Comparison of ENCODE assay signal across 8 cellular contexts in the genomic region with DNA sequence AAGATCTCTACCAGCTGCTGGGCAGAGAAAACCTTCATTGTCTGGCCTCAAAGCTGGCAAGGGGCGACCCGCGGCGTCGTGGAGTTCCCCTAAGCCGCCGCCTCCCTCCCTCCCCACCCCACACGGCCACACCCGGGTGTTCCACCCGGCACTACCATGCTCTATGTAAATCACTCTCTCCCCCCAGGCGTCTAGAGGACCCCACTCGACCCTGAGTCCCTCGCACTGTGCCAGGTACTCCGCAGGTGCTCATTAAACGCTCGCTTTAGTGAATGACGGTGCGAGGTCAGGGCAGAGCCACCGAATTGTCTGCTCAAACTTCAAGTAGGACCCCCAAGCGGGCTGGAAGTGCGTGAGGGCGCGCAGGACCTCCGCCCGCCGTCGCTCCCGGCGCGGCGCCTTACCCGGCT. TPM values are rescaled to one million over a fixed set of nuclear protein-coding genes. Genes with fewer than 3 reads are reported as not detected.
DNase-seq lines count a peak whose midpoint lies in the region; ATAC-seq and TF ChIP-seq lines count a peak whose summit lies in the region.

No MANE protein-coding gene starts in this region.

- peak overlapping the region; percentile 95 for H3K4me3 Mint-ChIP-seq in CD8-positive, alpha-beta T cell
- H3K4me3 Mint-ChIP-seq in activated CD8-positive, alpha-beta T cell treated with anti-CD3 and anti-CD28 coated beads, Interleukin-2, amount 10 ng/mL, durations not matched to agents 7 days and 5 days = peak overlapping the region; percentile 92

- DNase-seq in CD8-positive, alpha-beta T cell = peak in 6 of 7 experiments; percentile 25 to 75 (median 48)
- DNase-seq in Jurkat, Clone E6-1 (ENCODE audit: low read depth, low spot score) = peak; percentile 23
- DNase-seq in activated CD8-positive, alpha-beta T cell treated with anti-CD3 and anti-CD28 coated beads, Interleukin-2, amount 10 ng/mL, durations not matched to agents 7 days and 5 days = peak; percentile 60
- DNase-seq in epithelial cell of esophagus (ENCODE audit: low read depth) (peak; percentile 23), neuronal stem cell (ENCODE audit: low spot score) (no peak), uterus (no peak), cortex of kidney (lab: John Stamatoyannopoulos, UW) (no peak)

- H4K91ac ChIP-seq in neuronal stem cell (ENCODE audit: low read depth, low read length, poor library complexity) = no peak overlapping the region

- CTCF ChIA-PET in CD8-positive, alpha-beta T cell (lab: Charles Lee) = no interaction called here
- CTCF ChIA-PET in activated CD8-positive, alpha-beta T cell treated with anti-CD3 and anti-CD28 coated beads, Interleukin-2, amount 10 ng/mL, durations not matched to agents 7 days and 5 days (lab: Charles Lee) = interaction anchor here (0.6 kb wide), 1 partner anchor 114 kb away, joined by 3 read pairs; no protein-coding TSS in a partner anchor

- H3K4me1 Mint-ChIP-seq in CD8-positive, alpha-beta T cell (ENCODE audit: low read depth) = peaks cover 45% of the 10 kb centered on the region
- H3K4me1 Mint-ChIP-seq in activated CD8-positive, alpha-beta T cell treated with anti-CD3 and anti-CD28 coated beads, Interleukin-2, amount 10 ng/mL, durations not matched to agents 7 days and 5 days (ENCODE audit: low read depth) = peaks cover 52% of the 10 kb centered on the region

- H3K18ac ChIP-seq in neuronal stem cell (ENCODE audit: low read length) = peak overlapping the region; percentile 67

- H2BK12ac ChIP-seq in neuronal stem cell (ENCODE audit: low read length) = no peak overlapping the region

- peak overlapping the region; percentile 94 for H3K27ac Mint-ChIP-seq in CD8-positive, alpha-beta T cell
- H3K27ac Mint-ChIP-seq in activated CD8-positive, alpha-beta T cell treated with anti-CD3 and anti-CD28 coated beads, Interleukin-2, amount 10 ng/mL, durations not matched to agents 7 days and 5 days = peak overlapping the region; percentile 94

- no peaks in the 10 kb centered on the region for H3K9me3 ChIP-seq in CD8-positive, alpha-beta T cell (ENCODE audit: low read length)
- H3K9me3 ChIP-seq in neuronal stem cell (replicated peaks in 1 of 2; ENCODE audit: control insufficient read depth in 2 of 2, insufficient read depth in 1 of 2, low read depth in 1 of 2, low read length in 2 of 2) = peaks cover 5 to 15% of the 10 kb centered on the region in 2 donors
- peaks cover 0 to 5% of the 10 kb centered on the region in 2 donors for H3K9me3 ChIP-seq in uterus

- TF ChIP-seq POLR2A in uterus (IDR thresholded peaks at IDR 0.05) = no peak

- POLR2A ChIA-PET in CD8-positive, alpha-beta T cell (lab: Charles Lee) = interaction anchor here (0.6 to 2.1 kb wide), 6 partner anchors 9 to 242 kb away, joined by 3 to 17 read pairs (median 4); a partner anchor contains a TSS
- POLR2A ChIA-PET in activated CD8-positive, alpha-beta T cell treated with anti-CD3 and anti-CD28 coated beads, Interleukin-2, amount 10 ng/mL, durations not matched to agents 7 days and 5 days (lab: Charles Lee) = interaction anchor here (0.8 to 1.6 kb wide), 8 partner anchors 8 to 415 kb away, joined by 3 to 7 read pairs (median 4); a partner anchor contains a TSS

- peaks cover 34% of the 10 kb centered on the region for H3K4me1 ChIP-seq in CD8-positive, alpha-beta T cell (ENCODE audit: insufficient read depth, low read length)
- no peaks in the 10 kb centered on the region for H3K4me1 ChIP-seq in neuronal stem cell (ENCODE audit: control insufficient read depth in 2 of 2, insufficient read depth in 1 of 2, low read depth in 1 of 2, low read length in 2 of 2)
- H3K4me1 ChIP-seq in uterus = peaks cover 0 to 6% of the 10 kb centered on the region in 2 donors

- H3K9me3 Mint-ChIP-seq in CD8-positive, alpha-beta T cell = peaks cover 12% of the 10 kb centered on the region
- peaks cover 16% of the 10 kb centered on the region for H3K9me3 Mint-ChIP-seq in activated CD8-positive, alpha-beta T cell treated with anti-CD3 and anti-CD28 coated beads, Interleukin-2, amount 10 ng/mL, durations not matched to agents 7 days and 5 days (ENCODE audit: insufficient read depth)

- peak overlapping the region; percentile 94 for H2AFZ ChIP-seq in neuronal stem cell (ENCODE audit: low read length)

- no peaks in the 10 kb centered on the region for H3K27me3 Mint-ChIP-seq in CD8-positive, alpha-beta T cell (ENCODE audit: low read depth)
- no peaks in the 10 kb centered on the region for H3K27me3 Mint-ChIP-seq in activated CD8-positive, alpha-beta T cell treated with anti-CD3 and anti-CD28 coated beads, Interleukin-2, amount 10 ng/mL, durations not matched to agents 7 days and 5 days (ENCODE audit: low read depth)

- no peaks in the 10 kb centered on the region for H3K36me3 ChIP-seq in CD8-positive, alpha-beta T cell (ENCODE audit: insufficient read depth, low read length)
- no peaks in the 10 kb centered on the region for H3K36me3 ChIP-seq in neuronal stem cell (replicated peaks in 1 of 2; ENCODE audit: control insufficient read depth in 2 of 2, insufficient read depth in 2 of 2, low read length in 2 of 2)
- H3K36me3 ChIP-seq in uterus = no peaks in the 10 kb centered on the region

- no peak overlapping the region for H3K4ac ChIP-seq in neuronal stem cell (ENCODE audit: low read length)

- no peak overlapping the region for H2BK5ac ChIP-seq in neuronal stem cell (ENCODE audit: low read length)

- no peak overlapping the region for H3K14ac ChIP-seq in neuronal stem cell (ENCODE audit: low read length)

- no peak for TF ChIP-seq CTCF in CD8-positive, alpha-beta T cell (IDR thresholded peaks at IDR 0.05)
- TF ChIP-seq CTCF in epithelial cell of esophagus (IDR thresholded peaks at IDR 0.05; ENCODE audit: insufficient read depth, low read depth, low read length, missing control alignments) (no peak), uterus (IDR thresholded peaks at IDR 0.05) (no peak)

- peak overlapping the region; percentile 78 for H3K23ac ChIP-seq in neuronal stem cell (ENCODE audit: low read depth, low read length, poor library complexity)

- H3K4me3 ChIP-seq in CD8-positive, alpha-beta T cell (ENCODE audit: low read depth, low read length) = peak overlapping the region; percentile 86
- peak overlapping the region; percentile 72 for H3K4me3 ChIP-seq in Jurkat, Clone E6-1 (ENCODE audit: low read length)
- H3K4me3 ChIP-seq in epithelial cell of esophagus (ENCODE audit: low read length) (peak overlapping the region; percentile 59), neuronal stem cell (ENCODE audit: low read length in 2 of 2) (peak overlapping the region; percentile 41 to 78), uterus (peak overlapping the region; percentile 65 to 81)

- no peak overlapping the region for H2AK5ac ChIP-seq in neuronal stem cell (ENCODE audit: low read depth, low read length)

- H3K9ac ChIP-seq in neuronal stem cell (ENCODE audit: low read depth, low read length, poor library complexity) = no peak overlapping the region

- H3K27me3 ChIP-seq in CD8-positive, alpha-beta T cell (ENCODE audit: insufficient read depth, low read length) = no peaks in the 10 kb centered on the region
- H3K27me3 ChIP-seq in neuronal stem cell (ENCODE audit: control insufficient read depth in 3 of 3, insufficient read depth in 3 of 3, low read depth in 1 of 3, low read length in 3 of 3) (peaks cover 14 to 35% (median 31%) of the 10 kb centered on the region in 3 experiments), uterus (no peaks in the 10 kb centered on the region)

- H4K8ac ChIP-seq in neuronal stem cell (ENCODE audit: low read depth, low read length) = no peak overlapping the region

- H3K36me3 Mint-ChIP-seq in CD8-positive, alpha-beta T cell = peaks cover 22% of the 10 kb centered on the region
- H3K36me3 Mint-ChIP-seq in activated CD8-positive, alpha-beta T cell treated with anti-CD3 and anti-CD28 coated beads, Interleukin-2, amount 10 ng/mL, durations not matched to agents 7 days and 5 days (ENCODE audit: low read depth) = peaks cover 45% of the 10 kb centered on the region

- no peak overlapping the region for H2BK15ac ChIP-seq in neuronal stem cell (ENCODE audit: low read length)

- peak overlapping the region; percentile 96 for H3K4me2 ChIP-seq in neuronal stem cell (ENCODE audit: insufficient read depth, low read length, poor library complexity, severe bottlenecking)

- no CpG with 5 or more reads among the region's 32 CpGs for WGBS in neuronal stem cell (ENCODE audit: extremely low coverage in 2 of 2, insufficient read length in 2 of 2, insufficient replicate concordance in 1 of 2), 2 donors

- no peak overlapping the region for H2BK120ac ChIP-seq in neuronal stem cell (ENCODE audit: low read depth, low read length)

- H3K27ac ChIP-seq in CD8-positive, alpha-beta T cell (ENCODE audit: low read depth, low read length) = peak overlapping the region; percentile 82
- H3K27ac ChIP-seq in neuronal stem cell (replicated peaks; ENCODE audit: low read length) (no peak overlapping the region), uterus (peak overlapping the region; percentile 94 to 97)

- intact Hi-C loops in CD8-positive, alpha-beta T cell (cut with DNase I, micrococcal nuclease) = loop anchor here (1.0 to 10.0 kb wide), 9 partner anchors 23 to 950 kb away; a partner anchor contains a TSS
- intact Hi-C loops in uterus (cut with DNase I; ENCODE audit: low total_unique reads) = no loop called here

- peak; percentile 67 for ATAC-seq in CD8-positive, alpha-beta T cell
- peak; percentile 17 for ATAC-seq in GM21381 (IDR thresholded peaks at IDR 0.05; ENCODE audit: unreplicated experiment)
- peak; percentile 45 for ATAC-seq in activated CD8-positive, alpha-beta T cell treated with anti-CD3 and anti-CD28 coated beads, Interleukin-2, amount 10 ng/mL, durations not matched to agents 7 days and 5 days

- H3K79me1 ChIP-seq in neuronal stem cell (ENCODE audit: low read depth, low read length) = no peaks in the 10 kb centered on the region

RNA-seq across cellular contexts. Expression of a gene that starts 0.6 kb away (rescaled TPM):
- total RNA-seq in CD8-positive, alpha-beta T cell = 10 to 100 TPM; 70.3 to 85.5 TPM
- polyA plus RNA-seq in Jurkat, Clone E6-1 (2012; ENCODE audit: insufficient read depth, insufficient read length) = 26.9 TPM
- 10 to 100 TPM; 96.9 to 98.3 TPM for total RNA-seq in activated CD8-positive, alpha-beta T cell treated with anti-CD3 and anti-CD28 coated beads, Interleukin-2, amount 10 ng/mL, durations not matched to agents 7 days and 5 days
- polyA plus RNA-seq in neuronal stem cell (2013, experiment 1 of 2) = 0.32 TPM
- polyA plus RNA-seq in neuronal stem cell (2013, experiment 2 of 2) = 0.43 TPM
- 10 to 100 TPM; 22.5 to 89.5 (median 50.7) TPM for total RNA-seq in uterus

Comparison
In these comparisons a context has a peak if more than half of its experiments do, and no peak if none do; other contexts are left out.
1. ATAC-seq: peak in every context shown above with its lines; median percentile 67 in CD8-positive, alpha-beta T cell; 45 in activated CD8-positive, alpha-beta T cell treated with anti-CD3 and anti-CD28 coated beads, Interleukin-2, amount 10 ng/mL, durations not matched to agents 7 days and 5 days; 17 in GM21381.
2. DNase-seq: peak in CD8-positive, alpha-beta T cell (6 of 7), Jurkat, Clone E6-1 (single experiment), activated CD8-positive, alpha-beta T cell treated with anti-CD3 and anti-CD28 coated beads, Interleukin-2, amount 10 ng/mL, durations not matched to agents 7 days and 5 days (single experiment) and epithelial cell of esophagus (single experiment); none in neuronal stem cell (single experiment), uterus (0 of 2) and cortex of kidney (single experiment).
3. Peak in every context shown above with its lines, with median percentiles within 50 percentile points of each other: H3K4me3 ChIP-seq.